9 cellular contexts compared by ENCODE assay signal in the genomic region with DNA sequence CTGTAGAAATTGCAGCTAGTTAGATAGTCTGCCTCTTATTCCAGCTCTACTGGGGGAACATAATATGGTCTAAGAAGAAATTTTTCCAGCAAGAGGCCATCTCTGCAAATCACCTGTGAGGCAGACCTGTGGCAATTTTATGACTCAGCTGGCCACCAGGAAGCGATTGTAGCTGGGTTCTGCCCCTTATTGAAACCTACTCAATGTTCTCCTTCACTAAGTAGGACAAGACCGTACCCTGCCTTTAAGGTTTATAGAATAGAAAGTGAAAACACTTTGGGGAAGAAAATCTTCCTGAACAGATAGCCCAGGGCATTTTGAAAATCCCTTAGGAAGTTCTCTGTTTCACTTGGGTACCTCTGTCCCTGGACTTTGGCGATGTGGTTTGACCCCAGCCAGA. TPM values are rescaled to one million over a fixed set of nuclear protein-coding genes. Genes with fewer than 3 reads are reported as not detected.
DNase-seq lines count a peak whose midpoint lies in the region; ATAC-seq, FAIRE-seq and TF ChIP-seq lines count a peak whose summit lies in the region.
"Had no signal": no experiment of that assay in that cellular context is flagged by ENCODE, and none has a peak within 500 bp of the region (broad histone marks: within the 10 kb centered on the region; RNA-seq: fewer than 3 reads in every experiment).

No MANE protein-coding gene starts in this region.

- TF ChIP-seq CTCF in GM12878 (IDR thresholded peaks at IDR 0.05 in 2 of 3, conservative IDR thresholded peaks at IDR 0.05 in 1 of 3; ENCODE audit: control insufficient read depth in 2 of 3, extremely low read depth in 1 of 3, insufficient read depth in 1 of 3, low read depth in 3 of 3, low read length in 3 of 3) (no peak), foreskin keratinocyte (conservative IDR thresholded peaks at IDR 0.05) (no peak)

- peak; percentile 61 for ATAC-seq in GM19351 (IDR thresholded peaks at IDR 0.05; ENCODE audit: unreplicated experiment)
- peak; percentile 26 for ATAC-seq in HG03280 (IDR thresholded peaks at IDR 0.05; ENCODE audit: unreplicated experiment)
- peak; percentile 75 for ATAC-seq in GM12878
- ATAC-seq in foreskin keratinocyte, result no peak

- no peaks in the 10 kb centered on the region for H3K27me3 Mint-ChIP-seq in CD8-positive, alpha-beta memory T cell

- H3K9me3 ChIP-seq in CD8-positive, alpha-beta memory T cell (ENCODE audit: low read length), result no peaks in the 10 kb centered on the region
- H3K9me3 ChIP-seq in GM12878 (replicated peaks; ENCODE audit: control insufficient read depth, insufficient read depth, low read length), result no peaks in the 10 kb centered on the region; the same call in 2 of the 3 replicates

- H3K27ac Mint-ChIP-seq in CD8-positive, alpha-beta memory T cell, result peak overlapping the region; percentile 96 to 99 (median 98)

- no peak for TF ChIP-seq EP300 in GM12878 (IDR thresholded peaks at IDR 0.05; ENCODE audit: borderline replicate concordance in 1 of 2, control insufficient read depth in 1 of 2, low read depth in 2 of 2, low read length in 2 of 2)

- intact Hi-C loops in GM12878 (cut with micrococcal nuclease; ENCODE audit: unreplicated experiment), result no loop called here

- no peak overlapping the region for H3K4me3 ChIP-seq in CD8-positive, alpha-beta memory T cell (ENCODE audit: low read length)
- H3K4me3 ChIP-seq in GM12878, result peak overlapping the region; percentile 3; the same call in 1 of the 2 replicates

- H3K36me3 Mint-ChIP-seq in CD8-positive, alpha-beta memory T cell, result peaks cover 0 to 6% (median 0%) of the 10 kb centered on the region in 3 donors

- H3K9me3 Mint-ChIP-seq in CD8-positive, alpha-beta memory T cell, result peaks cover 0 to 4% (median 0%) of the 10 kb centered on the region in 5 donors

- POLR2A ChIA-PET in CD8-positive, alpha-beta memory T cell (lab: Charles Lee), result interaction anchor here (0.7 to 1.2 kb wide), 3 partner anchors 22 to 110 kb away, joined by 3 to 4 read pairs (median 3); a partner anchor contains a TSS
- POLR2A ChIA-PET in GM12878 (lab: Charles Lee), result interaction anchor here (1.1 to 1.8 kb wide), 3 partner anchors 9 to 37 kb away, joined by 3 to 8 read pairs (median 3); a partner anchor contains a TSS

- H3K4me2 ChIP-seq in GM12878 (ENCODE audit: control insufficient read depth, insufficient read depth), result peak overlapping the region; percentile 91

- H3K4me3 Mint-ChIP-seq in CD8-positive, alpha-beta memory T cell, result peak overlapping the region; percentile 68 to 83 (median 79)

- peak in 1 of 5 donors; percentile 33 for DNase-seq in CD8-positive, alpha-beta memory T cell
- DNase-seq in GM12878 (ENCODE audit: low read depth, low spot score) (peak; percentile 52), COLO829 (ENCODE audit: low spot score) (no peak), caudate nucleus (lab: John Stamatoyannopoulos, UW) (no peak), foreskin keratinocyte (no peak), HPDE6-E6E7 (ENCODE audit: extremely low spot score) (no peak)

- RAD21 ChIA-PET in GM12878 (lab: Charles Lee; ENCODE audit: unreplicated experiment), result interaction anchor here (0.6 to 3.4 kb wide), 8 partner anchors 8 to 113 kb away, joined by 3 to 29 read pairs (median 4); a partner anchor contains a TSS

- H3K79me2 ChIP-seq in GM12878 (ENCODE audit: control insufficient read depth, insufficient read depth, low read length), result no peaks in the 10 kb centered on the region

- 0% methylated on average over 3 of the region's 3 CpGs for WGBS in GM12878 (ENCODE audit: insufficient coverage, insufficient replicate concordance, low lambda C conversion rate, missing lambda C conversion rate)

- no peaks in the 10 kb centered on the region for H3K27me3 ChIP-seq in CD8-positive, alpha-beta memory T cell (ENCODE audit: insufficient read depth, low read length, poor library complexity, severe bottlenecking)
- no peaks in the 10 kb centered on the region for H3K27me3 ChIP-seq in GM12878 (replicated peaks in 1 of 2; ENCODE audit: control insufficient read depth in 2 of 2, insufficient read depth in 2 of 2, low read length in 1 of 2)
- H3K27me3 ChIP-seq in foreskin keratinocyte, result peaks cover 3% of the 10 kb centered on the region

- SMC1A ChIA-PET in GM12878 (lab: Charles Lee; ENCODE audit: uncharacterized antibody, unreplicated experiment), result interaction anchor here (0.6 to 2.8 kb wide), 11 partner anchors 9 to 1069 kb away, joined by 3 to 19 read pairs (median 4); a partner anchor contains a TSS

- peak overlapping the region; percentile 84 for H3K27ac ChIP-seq in CD8-positive, alpha-beta memory T cell (ENCODE audit: low read depth, low read length)
- peak overlapping the region; percentile 88 for H3K27ac ChIP-seq in GM12878 (ENCODE audit: control insufficient read depth, insufficient read depth)
- H3K27ac ChIP-seq in caudate nucleus (ENCODE audit: low read depth, low read length), result no peak overlapping the region
- no peak overlapping the region for H3K27ac ChIP-seq in foreskin keratinocyte
- H3K27ac ChIP-seq: VCaP had no signal

- H3K4me1 ChIP-seq in CD8-positive, alpha-beta memory T cell (ENCODE audit: insufficient read depth, low read length), result peaks cover 32% of the 10 kb centered on the region
- H3K4me1 ChIP-seq in GM12878 (ENCODE audit: control insufficient read depth, insufficient read depth, low read length), result peaks cover 31% of the 10 kb centered on the region
- no peaks in the 10 kb centered on the region for H3K4me1 ChIP-seq in foreskin keratinocyte

- no peaks in the 10 kb centered on the region for H3K36me3 ChIP-seq in CD8-positive, alpha-beta memory T cell (ENCODE audit: insufficient read depth, low read length)
- no peaks in the 10 kb centered on the region for H3K36me3 ChIP-seq in GM12878 (ENCODE audit: control insufficient read depth in 2 of 2, insufficient read depth in 2 of 2, low read length in 1 of 2)

- H3K4me1 Mint-ChIP-seq in CD8-positive, alpha-beta memory T cell, result peaks cover 55 to 69% (median 56%) of the 10 kb centered on the region in 3 donors

- CTCF ChIA-PET in CD8-positive, alpha-beta memory T cell (lab: Charles Lee), result interaction anchor here (1.2 to 3.0 kb wide), 4 partner anchors 9 to 233 kb away, joined by 3 to 12 read pairs (median 4); a partner anchor contains a TSS
- CTCF ChIA-PET in GM12878 (lab: Yijun Ruan, JAX), result interaction anchor here (0.7 to 14.1 kb wide), 9 partner anchors 8 to 113 kb away, joined by 3 to 201 read pairs (median 4); a partner anchor contains a TSS

- in situ Hi-C loops in GM12878 (cut with MboI), result no loop called here

- FAIRE-seq in GM12878 (lab: Jason Lieb, UNC), result no peak

- BruUV-seq in GM12878 (replicated peaks; lab: Mats Ljungman, UMichigan), result no TSS peak

- no peaks in the 10 kb centered on the region for H4K20me1 ChIP-seq in GM12878 (ENCODE audit: control insufficient read depth, insufficient read depth)

- peak overlapping the region; percentile 55 for H2AFZ ChIP-seq in GM12878 (ENCODE audit: control insufficient read depth, low read depth, low read length)

- peak overlapping the region; percentile 62 for H3K9ac ChIP-seq in GM12878 (ENCODE audit: control insufficient read depth, insufficient read depth, low read length)

- TF ChIP-seq POLR2A in GM12878 (IDR thresholded peaks at IDR 0.05; ENCODE audit: low read depth, low read length), result no peak

- no peak for TF ChIP-seq RAD21 in GM12878 (IDR thresholded peaks at IDR 0.05; ENCODE audit: insufficient read depth, low read depth, low read length)

RNA-seq across cellular contexts. Expression of a gene that starts 7.9 kb away (rescaled TPM):
- total RNA-seq in CD8-positive, alpha-beta memory T cell, result 1,000 to 10,000 TPM; 1,154 to 1,264 TPM
- polyA plus RNA-seq in CD8-positive, alpha-beta memory T cell, result 2.3 TPM
- 131 and 132 TPM in 2 replicates for total RNA-seq in GM12878 (2013; cell fraction: nucleolus; rRNA removed)
- 262 and 269 TPM in 2 replicates for total RNA-seq in GM12878 (2014; rRNA removed)
- total RNA-seq in GM12878 (2014; rRNA removed; fragmentation: Illumina TruSeq; extraction: Trizol), result 208 and 210 TPM in 2 replicates
- total RNA-seq in GM12878 (2021), result 189 and 197 TPM in 2 replicates
- polyA plus RNA-seq in GM12878 (2011; ENCODE audit: low read depth), result 155 TPM
- polyA plus RNA-seq in GM12878 (2011; rRNA removed), result 330 and 1,488 TPM in 2 replicates
- polyA plus RNA-seq in GM12878 (2011; cell fraction: cytosol; rRNA removed), result 1,075 and 1,156 TPM in 2 replicates
- 866 and 1,038 TPM in 2 replicates for polyA plus RNA-seq in GM12878 (2011; cell fraction: nucleus; rRNA removed)
- polyA plus RNA-seq in GM12878 (2012), result 156 and 169 TPM in 2 replicates
- polyA plus RNA-seq in GM12878 (2014; fragmentation: Illumina TruSeq; extraction: Trizol), result 72.6 and 143 TPM in 2 replicates
- polyA plus RNA-seq in GM12878 (2014; fragmentation: Nextera tagmentation; extraction: Ambion mirVana), result 100 to 1,000 TPM; 240 to 318 TPM
- 169 and 181 TPM in 2 replicates for polyA plus RNA-seq in GM12878 (2014; rRNA removed)
- polyA plus RNA-seq in GM12878 (2016; fragmentation: Nextera tagmentation; extraction: Ambion mirVana), result 10 to 100 TPM; 96.5 to 99.9 TPM
- polyA minus RNA-seq in GM12878 (2011; rRNA and poly(A)+ RNA removed), result 415 and 439 TPM in 2 replicates
- polyA minus RNA-seq in GM12878 (2011; cell fraction: cytosol; rRNA and poly(A)+ RNA removed), result 515 and 603 TPM in 2 replicates
- 1,135 and 1,325 TPM in 2 replicates for polyA minus RNA-seq in GM12878 (2011; cell fraction: nucleus; rRNA and poly(A)+ RNA removed)
- not detected in 2 replicates for total RNA-seq in foreskin keratinocyte
- polyA plus RNA-seq in foreskin keratinocyte, result not detected in 2 replicates

RNA-seq across cellular contexts. Expression of a gene that starts 18.0 kb away (rescaled TPM):
- not detected for total RNA-seq in CD8-positive, alpha-beta memory T cell
- not detected for polyA plus RNA-seq in CD8-positive, alpha-beta memory T cell
- not detected in 2 replicates for total RNA-seq in GM12878 (2013; cell fraction: nucleolus; rRNA removed)
- total RNA-seq in GM12878 (2014; rRNA removed) (not detected in 2 replicates), GM12878 (2014; rRNA removed; fragmentation: Illumina TruSeq; extraction: Trizol) (not detected in 2 replicates), GM12878 (2021) (not detected in 2 replicates), foreskin keratinocyte (not detected in 2 replicates)
- polyA plus RNA-seq in GM12878 (2011; ENCODE audit: low read depth), result not detected
- polyA plus RNA-seq in GM12878 (2011; rRNA removed) (0.26 TPM in 1 of 2 replicates, not detected in the other), GM12878 (2014; fragmentation: Illumina TruSeq; extraction: Trizol) (not detected in 2 replicates), GM12878 (2014; fragmentation: Nextera tagmentation; extraction: Ambion mirVana) (not detected), GM12878 (2014; rRNA removed) (not detected in 2 replicates), GM12878 (2016; fragmentation: Nextera tagmentation; extraction: Ambion mirVana) (not detected), foreskin keratinocyte (not detected in 2 replicates)
- polyA plus RNA-seq in GM12878 (2011; cell fraction: cytosol; rRNA removed), result 0.27 TPM in 2 replicates
- not detected in 2 replicates for polyA plus RNA-seq in GM12878 (2011; cell fraction: nucleus; rRNA removed)
- not detected in 2 replicates for polyA plus RNA-seq in GM12878 (2012)
- 0.36 and 0.37 TPM in 2 replicates for polyA minus RNA-seq in GM12878 (2011; rRNA and poly(A)+ RNA removed)
- polyA minus RNA-seq in GM12878 (2011; cell fraction: cytosol; rRNA and poly(A)+ RNA removed), result not detected in 2 replicates
- polyA minus RNA-seq in GM12878 (2011; cell fraction: nucleus; rRNA and poly(A)+ RNA removed), result not detected in 2 replicates

RNA-seq across cellular contexts. Expression of a gene that starts 21.6 kb away (rescaled TPM):
- 1,000 to 10,000 TPM; 1,703 to 1,794 TPM for total RNA-seq in CD8-positive, alpha-beta memory T cell
- 161 TPM for polyA plus RNA-seq in CD8-positive, alpha-beta memory T cell
- 8.8 and 9.5 TPM in 2 replicates for total RNA-seq in GM12878 (2013; cell fraction: nucleolus; rRNA removed)
- total RNA-seq in GM12878 (2014; rRNA removed), result 77.8 and 78.7 TPM in 2 replicates
- total RNA-seq in GM12878 (2014; rRNA removed; fragmentation: Illumina TruSeq; extraction: Trizol), result 80.1 and 85.0 TPM in 2 replicates
- 50.8 and 54.8 TPM in 2 replicates for total RNA-seq in GM12878 (2021)
- 32.1 TPM for polyA plus RNA-seq in GM12878 (2011; ENCODE audit: low read depth)
- polyA plus RNA-seq in GM12878 (2011; rRNA removed), result 524 and 741 TPM in 2 replicates
- polyA plus RNA-seq in GM12878 (2011; cell fraction: cytosol; rRNA removed), result 616 and 746 TPM in 2 replicates
- 311 and 571 TPM in 2 replicates for polyA plus RNA-seq in GM12878 (2011; cell fraction: nucleus; rRNA removed)
- 19.0 and 53.7 TPM in 2 replicates for polyA plus RNA-seq in GM12878 (2012)
- polyA plus RNA-seq in GM12878 (2014; fragmentation: Illumina TruSeq; extraction: Trizol), result 76.3 and 86.9 TPM in 2 replicates
- polyA plus RNA-seq in GM12878 (2014; fragmentation: Nextera tagmentation; extraction: Ambion mirVana), result 100 to 1,000 TPM; 357 to 425 TPM
- polyA plus RNA-seq in GM12878 (2014; rRNA removed), result 87.3 and 96.6 TPM in 2 replicates
- 10 to 100 TPM; 18.7 to 20.5 TPM for polyA plus RNA-seq in GM12878 (2016; fragmentation: Nextera tagmentation; extraction: Ambion mirVana)
- 445 and 610 TPM in 2 replicates for polyA minus RNA-seq in GM12878 (2011; rRNA and poly(A)+ RNA removed)
- polyA minus RNA-seq in GM12878 (2011; cell fraction: cytosol; rRNA and poly(A)+ RNA removed), result 254 and 292 TPM in 2 replicates
- polyA minus RNA-seq in GM12878 (2011; cell fraction: nucleus; rRNA and poly(A)+ RNA removed), result 194 and 212 TPM in 2 replicates
- total RNA-seq in foreskin keratinocyte, result not detected in 2 replicates
- polyA plus RNA-seq in foreskin keratinocyte, result not detected in 2 replicates

Comparison
In these comparisons a context has a peak if more than half of its experiments do, and no peak if none do; other contexts are left out.
1. H3K27ac ChIP-seq: peak in CD8-positive, alpha-beta memory T cell (single experiment) and GM12878 (single experiment); none in caudate nucleus (single experiment) and foreskin keratinocyte (single experiment).
2. RNA of a gene that starts 7.9 kb away (total RNA-seq): 1,154 to 1,264 TPM in CD8-positive, alpha-beta memory T cell and 131 to 269 TPM in GM12878; not detected in foreskin keratinocyte; every median in the first group is over 100 times any median in the second.